Comparison of ENCODE assay signal across 1 cellular context in genomic region chr6:34957184-34957904, GRCh38.
A peak's percentile ranks its signal among the peaks of the same experiment; 100 is the strongest.
TF ChIP-seq lines count a peak whose summit lies in the region.

No MANE protein-coding gene starts in this region.

TF ChIP-seq in HEK293, 187 proteins besides CTCF, POLR2A, EP300 and RAD21 (continued from another document):
- TF ChIP-seq PRDM6 (tag by site-specific recombination; IDR thresholded peaks at IDR 0.05) (peak; percentile 53), ZBTB20 (tag by site-specific recombination; IDR thresholded peaks at IDR 0.05) (no peak)
